ENCODE assay signal across 8 cellular contexts in genomic region chr2:102736607-102737409, GRCh38. TPM values are rescaled to one million over a fixed set of nuclear protein-coding genes. Genes with fewer than 3 reads are reported as not detected.
DNase-seq lines count a peak whose midpoint lies in the region; ATAC-seq and TF ChIP-seq lines count a peak whose summit lies in the region.

No MANE protein-coding gene starts in this region.

- peaks cover 7% of the 10 kb centered on the region for H3K4me1 ChIP-seq in testis

- no peaks in the 10 kb centered on the region for H3K36me3 ChIP-seq in testis (ENCODE audit: low read depth, missing control alignments)

- peak overlapping the region; percentile 90 to 99 (median 98) for H3K4me3 Mint-ChIP-seq in IgD-negative memory B cell

- H3K9me3 ChIP-seq in testis: no peaks in the 10 kb centered on the region

- H3K27ac Mint-ChIP-seq in IgD-negative memory B cell: peak overlapping the region; percentile 12 to 96 (median 90)

- no peaks in the 10 kb centered on the region for H3K9me3 Mint-ChIP-seq in IgD-negative memory B cell

- peak; percentile 90 for ATAC-seq in GM21619 (IDR thresholded peaks at IDR 0.05; ENCODE audit: unreplicated experiment)

- H3K27me3 Mint-ChIP-seq in IgD-negative memory B cell: no peaks in the 10 kb centered on the region

- no peak for TF ChIP-seq POLR2A in testis (IDR thresholded peaks at IDR 0.05)

- intact Hi-C loops in testis (cut with DNase I; ENCODE audit: low total_unique reads): no loop called here

- WGBS in testis, 2 donors: 0% methylated on average over 34 to 41 of the region's 41 CpGs

- no peaks in the 10 kb centered on the region for H3K36me3 Mint-ChIP-seq in IgD-negative memory B cell

- peak overlapping the region; percentile 78 to 88 for H3K4me3 ChIP-seq in testis

- H3K27me3 ChIP-seq in testis: no peaks in the 10 kb centered on the region

- no peak for TF ChIP-seq CTCF in testis (IDR thresholded peaks at IDR 0.05)

- DNase-seq in EL (peak; percentile 63), SHP77 treated with DMSO at 0.1 percent for 48 hours (lab: John Stamatoyannopoulos, UW) (peak; percentile 58), globus pallidus (ENCODE audit: low spot score) (peak; percentile 57), occipital lobe (lab: John Stamatoyannopoulos, UW) (peak; percentile 37), testis (peak; percentile 91)
- DNase-seq in activated naive CD4-positive, alpha-beta T cell (lab: John Stamatoyannopoulos, UW): peak; percentile 43 to 83 (median 66)

- H3K27ac ChIP-seq in testis: peak overlapping the region; percentile 71 to 76

- peaks cover 22 to 30% (median 28%) of the 10 kb centered on the region in 3 donors for H3K4me1 Mint-ChIP-seq in IgD-negative memory B cell

RNA-seq across cellular contexts. Expression of gene TMEM182, which starts 25.0 kb away (rescaled TPM):
- polyA plus RNA-seq in IgD-negative memory B cell (8.9 TPM), testis (ENCODE audit: insufficient read depth, low read depth, low replicate concordance) (4.1 TPM)
- total RNA-seq in occipital lobe (3.6 TPM), testis (1 to 10 TPM; 3.0 to 3.6 TPM)

Comparison
In these comparisons a context has a peak if more than half of its experiments do, and no peak if none do; other contexts are left out.
1. Peak in every context shown above with its lines: DNase-seq, ATAC-seq, H3K4me3 ChIP-seq and H3K27ac ChIP-seq.
2. DNase-seq: peak in every context shown above with its lines; median percentile 91 in testis; 66 in activated naive CD4-positive, alpha-beta T cell; 63 in EL; 58 in SHP77 treated with DMSO at 0.1 percent for 48 hours; 57 in globus pallidus; 37 in occipital lobe.